In genomic region chr18:23689031-23689615, GRCh38 we compare ENCODE assay signal across 9 cellular contexts. TPM values are rescaled to one million over a fixed set of nuclear protein-coding genes. Genes with fewer than 3 reads are reported as not detected.
DNase-seq lines count a peak whose midpoint lies in the region; ATAC-seq and TF ChIP-seq lines count a peak whose summit lies in the region.
"Had no signal": no experiment of that assay in that cellular context is flagged by ENCODE, and none has a peak within 500 bp of the region (broad histone marks: within the 10 kb centered on the region; RNA-seq: fewer than 3 reads in every experiment).

Gene LAMA3 (plus strand): TSS chr18:23689453. CDS start chr18:23689684, 231 bp downstream.

- H3K36me3 ChIP-seq in HUES48 (ENCODE audit: control insufficient read depth, insufficient read depth, low read length) (no peaks in the 10 kb centered on the region), breast epithelium (no peaks in the 10 kb centered on the region), smooth muscle cell (ENCODE audit: low read depth) (no peaks in the 10 kb centered on the region), OCI-LY7 (ENCODE audit: insufficient read depth, low read length) (no peaks in the 10 kb centered on the region)

- peak within 1 kb of the TSS; percentile 15 for H3K4me3 Mint-ChIP-seq in T-helper 1 cell treated with Interleukin-12 subunit alpha and Interleukin-12 subunit beta and Interleukin-4 antibody, amounts not matched to agents 30 μg/mL and 1 μg/mL, for 36 hours

- intact Hi-C loops in breast epithelium (cut with DNase I; ENCODE audit: low total_unique reads) = no loop called here
- intact Hi-C loops in OCI-LY7 (cut with micrococcal nuclease; ENCODE audit: unreplicated experiment) = no loop called here

- TF ChIP-seq POLR2A in breast epithelium (IDR thresholded peaks at IDR 0.05) = no peak

- H3K9ac ChIP-seq in HUES48 (ENCODE audit: low read depth, low read length) (no peak within 1 kb of the TSS), smooth muscle cell (ENCODE audit: low read depth) (no peak within 1 kb of the TSS)

- ATAC-seq in GM21447 (IDR thresholded peaks at IDR 0.05; ENCODE audit: unreplicated experiment) = no peak

- peaks cover 4% of the 10 kb centered on the region for H3K4me1 Mint-ChIP-seq in T-helper 1 cell treated with Interleukin-12 subunit alpha and Interleukin-12 subunit beta and Interleukin-4 antibody, amounts not matched to agents 30 μg/mL and 1 μg/mL, for 36 hours (ENCODE audit: low read depth)

- no peaks in the 10 kb centered on the region for H3K9me3 ChIP-seq in HUES48 (ENCODE audit: control insufficient read depth, insufficient read depth, low read length)
- no peaks in the 10 kb centered on the region for H3K9me3 ChIP-seq in breast epithelium
- H3K9me3 ChIP-seq in smooth muscle cell (replicated peaks; ENCODE audit: low read depth) = no peaks in the 10 kb centered on the region
- no peaks in the 10 kb centered on the region for H3K9me3 ChIP-seq in OCI-LY7 (ENCODE audit: low read length)

- no peaks in the 10 kb centered on the region for H3K9me2 ChIP-seq in OCI-LY7 (ENCODE audit: insufficient read depth, low read length)

- H3K4me3 ChIP-seq in HUES48 (ENCODE audit: low read depth, low read length) = peak within 1 kb of the TSS; percentile 65
- peak within 1 kb of the TSS; percentile 61 to 82 (median 66) for H3K4me3 ChIP-seq in breast epithelium
- peak within 1 kb of the TSS; percentile 59 for H3K4me3 ChIP-seq in smooth muscle cell
- H3K4me3 ChIP-seq in OCI-LY7 (ENCODE audit: low read depth, low read length, poor library complexity, severe bottlenecking) = no peak within 1 kb of the TSS

- DNase-seq in DMS 273 (lab: John Stamatoyannopoulos, UW; ENCODE audit: unreplicated experiment) = peak; percentile 89
- DNase-seq in breast epithelium (ENCODE audit: low spot score in 2 of 2) = peak; percentile 48 to 76
- peak; percentile 47 for DNase-seq in iris pigment epithelial cell (ENCODE audit: low read depth)
- DNase-seq in smooth muscle cell (lab: John Stamatoyannopoulos, UW; ENCODE audit: unreplicated experiment) = peak; percentile 25
- DNase-seq in OCI-LY7 (ENCODE audit: low spot score) = no peak

- WGBS in smooth muscle cell (ENCODE audit: low lambda C conversion rate) = 3% methylated on average over 45 of the region's 45 CpGs

- no peaks in the 10 kb centered on the region for H3K36me3 Mint-ChIP-seq in T-helper 1 cell treated with Interleukin-12 subunit alpha and Interleukin-12 subunit beta and Interleukin-4 antibody, amounts not matched to agents 30 μg/mL and 1 μg/mL, for 36 hours (ENCODE audit: low read depth)

- TF ChIP-seq CTCF in breast epithelium (IDR thresholded peaks at IDR 0.05) (no peak), smooth muscle cell (IDR thresholded peaks at IDR 0.05; ENCODE audit: borderline replicate concordance, insufficient read depth, poor library complexity, severe bottlenecking) (peak; percentile 4), OCI-LY7 (conservative IDR thresholded peaks at IDR 0.05; ENCODE audit: low read length) (no peak)

- peaks cover 5% of the 10 kb centered on the region for H3F3A ChIP-seq in smooth muscle cell (ENCODE audit: low read depth)

- peak within 1 kb of the TSS; percentile 35 for H2AFZ ChIP-seq in smooth muscle cell (ENCODE audit: low read depth)
- H2AFZ ChIP-seq in OCI-LY7 (ENCODE audit: low read length) = no peak within 1 kb of the TSS

- CTCF ChIA-PET in OCI-LY7 (lab: Charles Lee; ENCODE audit: unreplicated experiment) = no interaction called here

- POLR2A ChIA-PET in OCI-LY7 (lab: Charles Lee) = interaction anchor here (0.9 kb wide), 1 partner anchor 55 kb away, joined by 3 read pairs; no protein-coding TSS in a partner anchor

- H3K4me2 ChIP-seq in smooth muscle cell (peak within 1 kb of the TSS; percentile 93), OCI-LY7 (ENCODE audit: low read length) (no peak within 1 kb of the TSS)

- H3K79me2 ChIP-seq in smooth muscle cell (ENCODE audit: low read depth) (no peaks in the 10 kb centered on the region), OCI-LY7 (ENCODE audit: insufficient read depth, low read depth, low read length) (no peaks in the 10 kb centered on the region)

- H3K27ac Mint-ChIP-seq in T-helper 1 cell treated with Interleukin-12 subunit alpha and Interleukin-12 subunit beta and Interleukin-4 antibody, amounts not matched to agents 30 μg/mL and 1 μg/mL, for 36 hours = no peak within 1 kb of the TSS

- BruUV-seq in OCI-LY7 (replicated peaks; lab: Mats Ljungman, UMichigan) = no TSS peak

- H3K27ac ChIP-seq in HUES48 (ENCODE audit: low read depth, low read length) (no peak within 1 kb of the TSS), breast epithelium (peak within 1 kb of the TSS; percentile 66 to 85), smooth muscle cell (ENCODE audit: low read depth) (no peak within 1 kb of the TSS), OCI-LY7 (ENCODE audit: low read depth, low read length, poor library complexity, severe bottlenecking) (no peak within 1 kb of the TSS)

- H4K20me1 ChIP-seq in smooth muscle cell (ENCODE audit: low read depth) (no peaks in the 10 kb centered on the region), OCI-LY7 (ENCODE audit: insufficient read depth, low read length) (no peaks in the 10 kb centered on the region)

- H3K27me3 ChIP-seq in HUES48 (ENCODE audit: control insufficient read depth, insufficient read depth, low read length) = peaks cover 34% of the 10 kb centered on the region
- no peaks in the 10 kb centered on the region for H3K27me3 ChIP-seq in breast epithelium
- peaks cover 52% of the 10 kb centered on the region for H3K27me3 ChIP-seq in smooth muscle cell (ENCODE audit: low read depth)

- no peaks in the 10 kb centered on the region for H3K9me3 Mint-ChIP-seq in T-helper 1 cell treated with Interleukin-12 subunit alpha and Interleukin-12 subunit beta and Interleukin-4 antibody, amounts not matched to agents 30 μg/mL and 1 μg/mL, for 36 hours

- peaks cover 64% of the 10 kb centered on the region for H3K27me3 Mint-ChIP-seq in T-helper 1 cell treated with Interleukin-12 subunit alpha and Interleukin-12 subunit beta and Interleukin-4 antibody, amounts not matched to agents 30 μg/mL and 1 μg/mL, for 36 hours (ENCODE audit: low read depth)

- H3K4me1 ChIP-seq in HUES48 (ENCODE audit: control insufficient read depth, insufficient read depth, low read length) = peaks cover 9% of the 10 kb centered on the region
- peaks cover 0 to 5% of the 10 kb centered on the region in 2 donors for H3K4me1 ChIP-seq in breast epithelium
- H3K4me1 ChIP-seq in smooth muscle cell (ENCODE audit: low read depth) = peaks cover 7% of the 10 kb centered on the region
- no peaks in the 10 kb centered on the region for H3K4me1 ChIP-seq in OCI-LY7 (ENCODE audit: insufficient read depth, low read length, poor library complexity, severe bottlenecking)

RNA-seq across cellular contexts. Expression of gene LAMA3, which starts in this region (rescaled TPM):
- total RNA-seq in breast epithelium (100 to 1,000 TPM in 2 of 3 donors, 10 to 100 TPM in 1; 43.4 to 173 (median 127) TPM), smooth muscle cell (23.1 and 30.0 TPM in 2 replicates), OCI-LY7 (2022) (1.2 and 1.6 TPM in 2 replicates)
- polyA plus RNA-seq in smooth muscle cell = 7.8 and 25.1 TPM in 2 replicates
- 0.16 and 0.21 TPM in 2 replicates for total RNA-seq in OCI-LY7 (2014; rRNA removed; shearing (Covaris generic))
- total RNA-seq: T-helper 1 cell treated with Interleukin-12 subunit alpha and Interleukin-12 subunit beta and Interleukin-4 antibody, amounts not matched to agents 30 ng/mL and 1 ng/mL, for 36 hours had no signal

Comparison
In these comparisons a context has a peak if more than half of its experiments do, and no peak if none do; other contexts are left out.
1. H3K27ac ChIP-seq: peak in breast epithelium (2 of 2); none in HUES48 (single experiment), smooth muscle cell (single experiment) and OCI-LY7 (single experiment).